In the genomic region with DNA sequence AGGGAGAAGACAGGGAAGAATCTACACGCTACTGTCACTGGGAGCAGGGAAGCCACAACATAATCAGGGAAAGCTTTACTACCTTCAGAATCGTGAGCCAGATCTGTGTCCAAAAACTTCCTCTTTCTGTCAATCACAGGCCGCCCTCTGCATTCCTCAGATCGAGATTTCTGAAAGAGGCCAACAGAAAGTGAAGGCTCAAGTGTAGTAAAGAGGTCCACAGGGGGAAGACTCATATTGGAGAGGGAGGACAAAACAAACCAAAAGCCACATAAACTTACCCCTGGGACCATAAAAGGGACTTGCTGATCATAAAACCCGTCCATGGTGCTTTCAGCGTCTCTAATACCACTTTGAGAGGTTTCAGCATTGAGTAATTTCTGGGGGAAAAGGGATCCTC, we compare ENCODE assay signal across 17 cellular contexts. TPM values are rescaled to one million over a fixed set of nuclear protein-coding genes. Genes with fewer than 3 reads are reported as not detected.
DNase-seq lines count a peak whose midpoint lies in the region; TF ChIP-seq lines count a peak whose summit lies in the region.
"Had no signal": no experiment of that assay in that cellular context is flagged by ENCODE, and none has a peak within 500 bp of the region (broad histone marks: within the 10 kb centered on the region; RNA-seq: fewer than 3 reads in every experiment).

No MANE protein-coding gene starts in this region.

- no peaks in the 10 kb centered on the region for H3K27me3 ChIP-seq in A673 (replicated peaks; ENCODE audit: insufficient read depth, low read depth, low read length, poor library complexity)
- H3K27me3 ChIP-seq: brain microvascular endothelial cell, uterus had no signal

- DNase-seq in A673 (ENCODE audit: low spot score): peak; percentile 29
- DNase-seq in left kidney (ENCODE audit: low read depth, low spot score): peak; percentile 40
- DNase-seq in NCI-H2227 (lab: John Stamatoyannopoulos, UW; ENCODE audit: unreplicated experiment): no peak
- no peak for DNase-seq in stimulated activated CD4-positive, alpha-beta T cell treated with anti-CD3 and anti-CD28 coated beads, Interleukin-2, amount 100 ng/mL, for 48 hours
- DNase-seq in immature natural killer cell: no peak
- DNase-seq in dedifferentiated amniotic fluid mesenchymal stem cell (ENCODE audit: extremely low spot score): no peak
- DNase-seq: activated CD4-positive, alpha-beta T cell treated with anti-CD3 and anti-CD28 coated beads for 4 hours; activated naive CD4-positive, alpha-beta T cell treated with anti-CD3 and anti-CD28 coated beads, Interleukin-2, amount 10 ng/mL, durations not matched to agents 7 days and 5 days; brain microvascular endothelial cell; heart right ventricle; NCI-H2029; NCI-H82; psoas muscle; stimulated activated naive CD8-positive, alpha-beta T cell treated with anti-CD3 and anti-CD28 coated beads, Interleukin-15, amount 100 ng/mL, for 72 hours; uterus had no signal

- H3K4me3 ChIP-seq in A673 (ENCODE audit: low read depth, low read length, poor library complexity, severe bottlenecking): no peak overlapping the region
- H3K4me3 ChIP-seq in HEK293 (ENCODE audit: low read depth, low read length): no peak overlapping the region
- H3K4me3 ChIP-seq: heart right ventricle, psoas muscle, uterus had no signal

- H3K9me3 ChIP-seq in A673 (ENCODE audit: low read depth, low read length, poor library complexity, severe bottlenecking) (no peaks in the 10 kb centered on the region), HEK293 (ENCODE audit: control insufficient read depth, insufficient read depth, low read depth, low read length) (no peaks in the 10 kb centered on the region)
- H3K9me3 ChIP-seq: heart right ventricle, psoas muscle, uterus had no signal

- BruUV-seq in A673 (replicated peaks; lab: Mats Ljungman, UMichigan): no TSS peak

- H3K4me1 Mint-ChIP-seq in immature natural killer cell: peaks cover 29 to 33% of the 10 kb centered on the region in 2 donors

- H3K36me3 ChIP-seq in A673 (ENCODE audit: insufficient read depth, low read length, poor library complexity, severe bottlenecking): peaks cover 4% of the 10 kb centered on the region
- H3K36me3 ChIP-seq in HEK293 (ENCODE audit: control insufficient read depth in 2 of 2, insufficient read depth in 1 of 2, low read length in 2 of 2): no peaks in the 10 kb centered on the region
- H3K36me3 ChIP-seq: uterus had no signal

- no peaks in the 10 kb centered on the region for H3K36me3 Mint-ChIP-seq in immature natural killer cell
- H3K36me3 Mint-ChIP-seq: activated naive CD4-positive, alpha-beta T cell treated with anti-CD3 and anti-CD28 coated beads, Interleukin-2, amount 10 ng/mL, durations not matched to agents 7 days and 5 days had no signal

- POLR2A ChIA-PET in A673 (lab: Charles Lee; ENCODE audit: low non-redundant PET): interaction anchor here (0.6 kb wide), 1 partner anchor 8 kb away, joined by 4 read pairs; no protein-coding TSS in a partner anchor
- POLR2A ChIA-PET in HEK293 (lab: Yijun Ruan, JAX): no interaction called here

- peaks cover 66% of the 10 kb centered on the region for H3K4me1 ChIP-seq in A673 (ENCODE audit: insufficient read depth, low read length, poor library complexity, severe bottlenecking)
- peaks cover 17% of the 10 kb centered on the region; the same call in 1 of the 2 replicates for H3K4me1 ChIP-seq in HEK293 (ENCODE audit: control insufficient read depth, insufficient read depth, low read length)
- H3K4me1 ChIP-seq: uterus had no signal

- H3K27ac ChIP-seq in A673 (ENCODE audit: low read depth, low read length, poor library complexity, severe bottlenecking): peak overlapping the region; percentile 1
- H3K27ac ChIP-seq in HEK293 (ENCODE audit: extremely low read depth, low read depth, low read length): 0 out of 2 replicates have a peak overlapping the region, but pooled peaks have one; percentile 25
- H3K27ac ChIP-seq: brain microvascular endothelial cell, heart right ventricle, psoas muscle, uterus had no signal

- no peak overlapping the region for H3K27ac Mint-ChIP-seq in immature natural killer cell
- H3K27ac Mint-ChIP-seq: activated naive CD4-positive, alpha-beta T cell treated with anti-CD3 and anti-CD28 coated beads, Interleukin-2, amount 10 ng/mL, durations not matched to agents 7 days and 5 days; stimulated activated naive CD8-positive, alpha-beta T cell treated with anti-CD3 and anti-CD28 coated beads, Interleukin-15, amount 100 ng/mL, for 72 hours had no signal

- H3K9me3 Mint-ChIP-seq in immature natural killer cell: no peaks in the 10 kb centered on the region
- H3K9me3 Mint-ChIP-seq: activated naive CD4-positive, alpha-beta T cell treated with anti-CD3 and anti-CD28 coated beads, Interleukin-2, amount 10 ng/mL, durations not matched to agents 7 days and 5 days; stimulated activated naive CD8-positive, alpha-beta T cell treated with anti-CD3 and anti-CD28 coated beads, Interleukin-15, amount 100 ng/mL, for 72 hours had no signal

- CTCF ChIA-PET in A673 (lab: Charles Lee) (no interaction called here), HEK293 (lab: Yijun Ruan, JAX) (interaction anchor here (0.6 to 0.9 kb wide), 2 partner anchors 154 to 697 kb away, joined by 3 read pairs; no protein-coding TSS in a partner anchor)

- TF ChIP-seq CTCF in A673 (conservative IDR thresholded peaks at IDR 0.05; ENCODE audit: low read depth, low read length): no peak
- TF ChIP-seq CTCF in HEK293 (tag by site-specific recombination; IDR thresholded peaks at IDR 0.05): no peak

- no peak overlapping the region for H3K4me3 Mint-ChIP-seq in immature natural killer cell
- H3K4me3 Mint-ChIP-seq: activated naive CD4-positive, alpha-beta T cell treated with anti-CD3 and anti-CD28 coated beads, Interleukin-2, amount 10 ng/mL, durations not matched to agents 7 days and 5 days; stimulated activated naive CD8-positive, alpha-beta T cell treated with anti-CD3 and anti-CD28 coated beads, Interleukin-15, amount 100 ng/mL, for 72 hours had no signal

- peaks cover 17 to 34% (median 20%) of the 10 kb centered on the region in 3 donors for H3K27me3 Mint-ChIP-seq in immature natural killer cell (ENCODE audit: low read depth in 3 of 3)

- intact Hi-C loops in A673 (cut with micrococcal nuclease; ENCODE audit: unreplicated experiment): loop anchor here (5.0 to 10.0 kb wide), 2 partner anchors 103 to 459 kb away; a partner anchor contains a TSS

TF ChIP-seq in HEK293, 187 proteins besides CTCF, POLR2A, EP300 and RAD21 (continues in another document):
- no peak for TF ChIP-seq ZNF707 (tag by site-specific recombination; IDR thresholded peaks at IDR 0.05)
- TF ChIP-seq WT1 (tag by site-specific recombination; IDR thresholded peaks at IDR 0.05): peak; percentile 86
- no peak for TF ChIP-seq SCRT2 (tag by site-specific recombination; IDR thresholded peaks at IDR 0.05)
- no peak for TF ChIP-seq ZSCAN23 (tag by site-specific recombination; IDR thresholded peaks at IDR 0.05)
- TF ChIP-seq ZNF529 (tag by site-specific recombination; IDR thresholded peaks at IDR 0.05; ENCODE audit: insufficient replicate concordance): no peak
- 0 out of 2 replicates have a peak, but pooled peaks have one; percentile 16 for TF ChIP-seq ZBTB8A (tag by site-specific recombination; IDR thresholded peaks at IDR 0.05)
- TF ChIP-seq KLF10 (tag by site-specific recombination; IDR thresholded peaks at IDR 0.05): peak; percentile 31
- TF ChIP-seq ZNF843 (tag by site-specific recombination; IDR thresholded peaks at IDR 0.05): peak; percentile 79
- no peak for TF ChIP-seq ZNF521 (tag by site-specific recombination; IDR thresholded peaks at IDR 0.05)
- TF ChIP-seq ZNF555 (tag by site-specific recombination; conservative IDR thresholded peaks at IDR 0.05): no peak
- TF ChIP-seq ZBTB21 (tag by site-specific recombination; IDR thresholded peaks at IDR 0.05): no peak
- no peak for TF ChIP-seq ZNF112 (tag by site-specific recombination; IDR thresholded peaks at IDR 0.05)
- no peak for TF ChIP-seq ZNF658 (tag by site-specific recombination; IDR thresholded peaks at IDR 0.05)
- TF ChIP-seq ZNF274 (IDR thresholded peaks at IDR 0.05; ENCODE audit: low read length): no peak
- no peak for TF ChIP-seq ZNF274 (tag by site-specific recombination; IDR thresholded peaks at IDR 0.05; ENCODE audit: borderline replicate concordance)
- TF ChIP-seq ZNF830 (tag by site-specific recombination; IDR thresholded peaks at IDR 0.05; ENCODE audit: low read depth): no peak
- no peak for TF ChIP-seq ZNF175 (tag by site-specific recombination; IDR thresholded peaks at IDR 0.05)
- peak; percentile 55 for TF ChIP-seq ZBTB20 (tag by site-specific recombination; IDR thresholded peaks at IDR 0.05)

TF ChIP-seq in PFSK-1, 5 proteins besides CTCF, POLR2A, EP300 and RAD21 (continues in another document):
- TF ChIP-seq FOXP2 (optimal IDR thresholded peaks at IDR 0.05; ENCODE audit: borderline replicate concordance, extremely low read depth, extremely low read length, insufficient read depth): no peak
- TF ChIP-seq POLR2AphosphoS5 (IDR thresholded peaks at IDR 0.05; ENCODE audit: low read depth, low read length): peak; percentile 71
- peak; percentile 84; the same call in 1 of the 2 replicates for TF ChIP-seq SIN3A (IDR thresholded peaks at IDR 0.05; ENCODE audit: borderline replicate concordance, insufficient read depth, low read length)
- TF ChIP-seq TAF1 (IDR thresholded peaks at IDR 0.05; ENCODE audit: borderline replicate concordance, insufficient read depth, low read length): no peak

RNA-seq across cellular contexts. Expression of a gene that starts 3.3 kb away (rescaled TPM):
- 87.4 and 92.9 TPM in 2 replicates for total RNA-seq in A673 (2021)
- polyA plus RNA-seq in PFSK-1 (2012; ENCODE audit: insufficient read length, low read depth): 352 TPM
- 1 to 10 TPM in 1 of 3 donors, under 1 TPM in 1, not detected in 1; 0.26 to 2.0 TPM for polyA plus RNA-seq in immature natural killer cell

Comparison
In these comparisons a context has a peak if more than half of its experiments do, and no peak if none do; other contexts are left out.
1. DNase-seq: peak in A673 (single experiment) and left kidney (single experiment); none in NCI-H2227 (single experiment), stimulated activated CD4-positive, alpha-beta T cell treated with anti-CD3 and anti-CD28 coated beads, Interleukin-2, amount 100 ng/mL, for 48 hours (0 of 2), immature natural killer cell (0 of 3) and dedifferentiated amniotic fluid mesenchymal stem cell (single experiment).